18 cellular contexts compared by ENCODE assay signal in the genomic region with DNA sequence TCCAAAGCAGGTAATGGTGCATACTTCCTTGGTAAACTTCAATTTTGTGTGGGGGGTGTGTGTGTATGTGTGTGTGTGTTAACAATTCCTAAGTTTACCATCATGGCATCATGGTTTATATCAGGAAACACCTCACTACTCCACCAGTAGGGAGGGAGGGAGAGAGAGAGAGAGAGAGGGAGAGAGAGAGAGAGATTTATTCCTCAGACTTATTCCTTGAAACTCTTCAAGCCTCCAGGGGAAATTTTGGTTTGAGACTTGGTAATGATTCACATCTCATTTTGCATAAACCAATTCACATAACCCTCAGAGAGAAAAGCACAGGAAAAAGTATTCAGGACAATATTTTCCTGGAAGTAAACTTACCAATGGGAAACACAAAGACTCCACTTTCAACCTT.
DNase-seq lines count a peak whose midpoint lies in the region; ATAC-seq and TF ChIP-seq lines count a peak whose summit lies in the region.
"Had no signal": no experiment of that assay in that cellular context is flagged by ENCODE, and none has a peak within 500 bp of the region (broad histone marks: within the 10 kb centered on the region; RNA-seq: fewer than 3 reads in every experiment).

No MANE protein-coding gene starts in this region.

- H3K9me2 ChIP-seq in neural cell (ENCODE audit: insufficient read depth, low read length): no peaks in the 10 kb centered on the region

- no peaks in the 10 kb centered on the region for H3K27me3 ChIP-seq in neural cell (ENCODE audit: insufficient read depth, low read depth, low read length)

- H3K9ac ChIP-seq in neural cell (ENCODE audit: low read length): no peak overlapping the region

- no peak for TF ChIP-seq CTCF in neural cell (IDR thresholded peaks at IDR 0.05; ENCODE audit: poor library complexity, severe bottlenecking)

- H3K79me2 ChIP-seq in neural cell (replicated peaks; ENCODE audit: insufficient read depth, low read length): no peaks in the 10 kb centered on the region

- no peak overlapping the region for H2AFZ ChIP-seq in neural cell (ENCODE audit: low read depth, low read length)
- H2AFZ ChIP-seq: PC-9 had no signal

- TF ChIP-seq EP300 in neural cell (conservative IDR thresholded peaks at IDR 0.05; ENCODE audit: poor library complexity, severe bottlenecking): no peak

- no peaks in the 10 kb centered on the region for H4K20me1 ChIP-seq in neural cell (ENCODE audit: insufficient read depth)

- H3F3A ChIP-seq in neural cell (ENCODE audit: insufficient read depth, low read length, poor library complexity, severe bottlenecking): no peaks in the 10 kb centered on the region

- H3K4me3 ChIP-seq in neural cell (ENCODE audit: low read length): no peak overlapping the region
- H3K4me3 ChIP-seq: PC-9 had no signal

- ATAC-seq in GM21723 (IDR thresholded peaks at IDR 0.05; ENCODE audit: unreplicated experiment): no peak
- ATAC-seq: Right ventricle myocardium inferior had no signal

- no peak overlapping the region for H3K4me2 ChIP-seq in neural cell (ENCODE audit: low read length)
- H3K4me2 ChIP-seq: PC-9 had no signal

- H3K36me3 ChIP-seq in neural cell (ENCODE audit: insufficient read depth, low read length): peaks cover 8% of the 10 kb centered on the region

- no peaks in the 10 kb centered on the region for H3K9me3 ChIP-seq in neural cell (ENCODE audit: low read length)
- H3K9me3 ChIP-seq: Caco-2 had no signal

- H3K27ac ChIP-seq in neural cell (ENCODE audit: low read length): peak overlapping the region; percentile 81
- H3K27ac ChIP-seq: PC-9 had no signal

- no peak for TF ChIP-seq RAD21 in neural cell (conservative IDR thresholded peaks at IDR 0.05)

- peak; percentile 55 for DNase-seq in ELR (ENCODE audit: low read depth)
- DNase-seq in NCI-H226: peak; percentile 39
- peak; percentile 11 for DNase-seq in fibroblast of peridontal ligament (ENCODE audit: extremely low read depth)
- no peak for DNase-seq in HPDE6-E6E7 (ENCODE audit: extremely low spot score)
- DNase-seq in DMS153 treated with DMSO at 0.1 percent for 48 hours (lab: John Stamatoyannopoulos, UW; ENCODE audit: unreplicated experiment): no peak
- DNase-seq in NCI-H1417 treated with DMSO at 0.1 percent for 48 hours (lab: John Stamatoyannopoulos, UW): no peak
- DNase-seq: AML-193, Caco-2, DMS79, GF-D8, H9, NCI-H1930, NCI-H2171 treated with DMSO at 0.1 percent for 48 hours, NCI-H82, PC-9 had no signal

TF ChIP-seq in neural cell, 6 proteins besides CTCF, POLR2A, EP300 and RAD21:
- TF ChIP-seq MXI1 (conservative IDR thresholded peaks at IDR 0.05; ENCODE audit: poor library complexity, severe bottlenecking): no peak
- no peak for TF ChIP-seq TAF1 (IDR thresholded peaks at IDR 0.05; ENCODE audit: low read depth)
- TF ChIP-seq SMC3 (conservative IDR thresholded peaks at IDR 0.05; ENCODE audit: poor library complexity): no peak

Comparison
In these comparisons a context has a peak if more than half of its experiments do, and no peak if none do; other contexts are left out.
1. DNase-seq: peak in ELR (single experiment), NCI-H226 (single experiment) and fibroblast of peridontal ligament (single experiment); none in HPDE6-E6E7 (single experiment), DMS153 treated with DMSO at 0.1 percent for 48 hours (single experiment) and NCI-H1417 treated with DMSO at 0.1 percent for 48 hours (single experiment).